In the genomic region with DNA sequence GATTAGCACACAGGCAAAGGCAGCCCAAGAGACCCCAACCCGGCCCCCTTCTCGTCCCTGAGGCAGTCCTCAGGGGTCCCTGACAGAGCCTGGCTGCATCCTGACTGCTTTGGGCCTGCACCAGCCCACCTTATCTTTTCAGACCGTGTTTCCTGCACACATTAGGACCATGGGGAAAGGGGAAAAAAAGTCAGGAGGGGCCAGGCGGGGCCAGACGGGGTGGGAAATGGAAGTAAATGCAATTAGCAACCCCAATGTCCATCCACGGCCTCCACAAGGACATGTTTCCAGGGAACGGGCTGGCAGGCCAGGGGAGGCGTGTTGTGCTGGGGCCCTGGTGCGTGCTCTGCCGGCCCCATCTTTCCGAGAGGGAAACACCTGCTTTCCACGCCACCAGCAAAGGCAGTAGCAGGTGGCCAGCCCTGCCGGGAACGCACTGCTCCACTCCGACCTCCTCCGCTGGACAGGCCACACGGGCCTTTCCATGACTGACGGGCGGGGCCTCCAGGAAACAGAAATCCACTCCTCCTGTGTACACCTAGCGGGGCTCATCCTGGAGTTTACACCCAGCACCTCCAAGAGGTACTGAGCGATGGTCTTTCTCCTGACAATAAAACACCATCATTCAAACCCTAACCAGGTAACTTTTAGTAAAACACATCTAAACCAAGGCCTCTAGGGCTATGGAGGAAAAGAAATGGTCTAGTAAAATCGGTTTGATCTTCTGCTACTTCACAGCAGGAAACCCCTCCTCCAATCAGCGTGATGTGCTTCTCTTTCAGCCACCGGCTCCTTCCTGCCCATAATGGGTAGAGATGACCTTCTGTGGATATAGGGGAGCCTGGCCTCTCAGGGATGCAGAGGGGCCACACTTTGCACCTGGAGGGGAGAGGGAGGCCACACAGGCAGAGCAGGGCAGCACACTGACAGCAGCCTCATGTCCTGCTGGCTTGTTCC, we compare ENCODE assay signal across 8 cellular contexts. TPM values are rescaled to one million over a fixed set of nuclear protein-coding genes. Genes with fewer than 3 reads are reported as not detected.
DNase-seq lines count a peak whose midpoint lies in the region; ATAC-seq and TF ChIP-seq lines count a peak whose summit lies in the region.

No MANE protein-coding gene starts in this region.

- no peak overlapping the region for H2AK5ac ChIP-seq in H9 (ENCODE audit: insufficient read length, low read length)

- no peak overlapping the region for H2BK120ac ChIP-seq in H9 (ENCODE audit: low read depth, low read length, poor library complexity, severe bottlenecking)

- H2BK20ac ChIP-seq in H9 (ENCODE audit: low read depth, low read length, poor library complexity, severe bottlenecking), result no peak overlapping the region

- H3K27me3 ChIP-seq in mucosa of stomach (ENCODE audit: control insufficient read depth, insufficient read depth, low read length), result no peaks in the 10 kb centered on the region
- no peaks in the 10 kb centered on the region for H3K27me3 ChIP-seq in H9 (ENCODE audit: insufficient read depth, low read length)

- H4K91ac ChIP-seq in H9 (ENCODE audit: insufficient read length, low read depth, low read length), result no peak overlapping the region

- WGBS in urinary bladder, result 61% methylated on average over 24 of the region's 24 CpGs
- no CpG with 5 or more reads among the region's 24 CpGs for WGBS in H9 (ENCODE audit: extremely low coverage, insufficient read length, low lambda C conversion rate)

- no peak overlapping the region for H3K23ac ChIP-seq in H9 (ENCODE audit: insufficient read length, low read depth, low read length)

- H3K9ac ChIP-seq in mucosa of stomach (ENCODE audit: low read length), result peak overlapping the region; percentile 50
- no peak overlapping the region for H3K9ac ChIP-seq in H9 (ENCODE audit: extremely low read depth, insufficient read length, low read length)

- peak; percentile 29 for DNase-seq in activated naive CD4-positive, alpha-beta T cell treated with anti-CD3 and anti-CD28 coated beads for 36 hours
- DNase-seq in activated naive CD4-positive, alpha-beta T cell treated with Interleukin-2 at 50 U/mL for 16 hours, result no peak
- no peak for DNase-seq in central memory CD8-positive, alpha-beta T cell (ENCODE audit: low spot score in 2 of 2)
- DNase-seq in DMS114 treated with DMSO at 0.1 percent for 48 hours (lab: John Stamatoyannopoulos, UW; ENCODE audit: unreplicated experiment) (no peak), NCI-H1417 (lab: John Stamatoyannopoulos, UW) (no peak), H9 (no peak)

- CTCF ChIA-PET in activated naive CD4-positive, alpha-beta T cell treated with anti-CD3 and anti-CD28 coated beads for 36 hours (lab: Charles Lee), result interaction anchor here (2.1 to 32.9 kb wide), 5 partner anchors 12 to 21 kb away, joined by 11 to 992 read pairs (median 288); a partner anchor contains a TSS

- H3K9me3 ChIP-seq in mucosa of stomach (ENCODE audit: control insufficient read depth, low read length) (no peaks in the 10 kb centered on the region), H9 (ENCODE audit: control insufficient read depth, low read depth, low read length) (no peaks in the 10 kb centered on the region)

- H3K23me2 ChIP-seq in H9 (ENCODE audit: insufficient read length, low read depth, low read length, poor library complexity, severe bottlenecking), result no peaks in the 10 kb centered on the region

- H2AFZ ChIP-seq in H9 (ENCODE audit: low read length), result no peak overlapping the region

- no peak overlapping the region for H2BK15ac ChIP-seq in H9 (ENCODE audit: low read depth, low read length)

- TF ChIP-seq CTCF in H9 (conservative IDR thresholded peaks at IDR 0.05), result no peak

- no peak overlapping the region for H3K4me2 ChIP-seq in H9 (ENCODE audit: insufficient read depth, insufficient read length, low read length)

- H3K27ac ChIP-seq in urinary bladder (ENCODE audit: low read depth), result peak overlapping the region; percentile 46
- no peak overlapping the region for H3K27ac ChIP-seq in H9 (ENCODE audit: insufficient read length, low read depth, low read length)

- no peak overlapping the region for H3K18ac ChIP-seq in H9 (ENCODE audit: insufficient read length, low read depth, low read length)

- no peak overlapping the region for H2BK12ac ChIP-seq in H9 (ENCODE audit: insufficient read length, low read depth, low read length)

- H4K20me1 ChIP-seq in H9 (ENCODE audit: control insufficient read depth, insufficient read depth, insufficient read length), result no peaks in the 10 kb centered on the region

- H3K9me3 Mint-ChIP-seq in activated naive CD4-positive, alpha-beta T cell treated with anti-CD3 and anti-CD28 coated beads for 36 hours, result peaks cover 1% of the 10 kb centered on the region
- H3K9me3 Mint-ChIP-seq in central memory CD8-positive, alpha-beta T cell, result no peaks in the 10 kb centered on the region
- H3K9me3 Mint-ChIP-seq in H9, result no peaks in the 10 kb centered on the region

- no peak overlapping the region for H4K8ac ChIP-seq in H9 (replicated peaks; ENCODE audit: insufficient read length, low read depth, low read length)

- H3K36me3 Mint-ChIP-seq in activated naive CD4-positive, alpha-beta T cell treated with anti-CD3 and anti-CD28 coated beads for 36 hours (ENCODE audit: low read depth), result peaks cover 63% of the 10 kb centered on the region
- H3K36me3 Mint-ChIP-seq in central memory CD8-positive, alpha-beta T cell (ENCODE audit: insufficient read depth), result peaks cover 67% of the 10 kb centered on the region
- H3K36me3 Mint-ChIP-seq in H9 (ENCODE audit: insufficient read depth in 1 of 3, low read depth in 3 of 3), result peaks cover 4 to 14% (median 8%) of the 10 kb centered on the region in 3 experiments; a peak in 6 of 7 replicates

- H3K14ac ChIP-seq in H9 (ENCODE audit: insufficient read depth, low read length), result no peak overlapping the region

- H2BK5ac ChIP-seq in H9 (ENCODE audit: insufficient read length, low read length), result no peak overlapping the region

- no peak overlapping the region for H3K4ac ChIP-seq in H9 (ENCODE audit: low read depth, low read length)

- no peak overlapping the region for H3K4me3 ChIP-seq in mucosa of stomach (ENCODE audit: low read length)
- H3K4me3 ChIP-seq in urinary bladder (ENCODE audit: low read depth, low read length), result no peak overlapping the region

- peaks cover 7% of the 10 kb centered on the region for H3K36me3 ChIP-seq in mucosa of stomach (ENCODE audit: control insufficient read depth, insufficient read depth, low read length)
- no peaks in the 10 kb centered on the region for H3K36me3 ChIP-seq in urinary bladder (ENCODE audit: insufficient read depth)

- H3K27ac Mint-ChIP-seq in activated naive CD4-positive, alpha-beta T cell treated with anti-CD3 and anti-CD28 coated beads for 36 hours, result peak overlapping the region; percentile 89
- H3K27ac Mint-ChIP-seq in central memory CD8-positive, alpha-beta T cell (ENCODE audit: low read depth), result peak overlapping the region; percentile 93
- H3K27ac Mint-ChIP-seq in H9, result 0 out of 7 replicates have a peak overlapping the region, but pooled peaks of 1 of the 3 experiments have one; percentile 58

- peak overlapping the region; percentile 59 for H3K4me3 Mint-ChIP-seq in activated naive CD4-positive, alpha-beta T cell treated with anti-CD3 and anti-CD28 coated beads for 36 hours
- H3K4me3 Mint-ChIP-seq in central memory CD8-positive, alpha-beta T cell, result peak overlapping the region; percentile 80
- H3K4me3 Mint-ChIP-seq in H9, result no peak overlapping the region

- ATAC-seq in central memory CD8-positive, alpha-beta T cell (replicated peaks; ENCODE audit: extremely low read depth, poor library complexity, severe bottlenecking), result no peak

- peaks cover 93% of the 10 kb centered on the region for H3K4me1 Mint-ChIP-seq in activated naive CD4-positive, alpha-beta T cell treated with anti-CD3 and anti-CD28 coated beads for 36 hours (ENCODE audit: low read depth)
- H3K4me1 Mint-ChIP-seq in central memory CD8-positive, alpha-beta T cell, result peaks cover 76% of the 10 kb centered on the region
- peaks cover 0 to 4% of the 10 kb centered on the region in 2 experiments; a peak in 2 of 4 replicates for H3K4me1 Mint-ChIP-seq in H9

- no peak overlapping the region for H4K5ac ChIP-seq in H9 (ENCODE audit: insufficient read length, low read depth, low read length)

- H3T11ph ChIP-seq in H9 (ENCODE audit: low read length), result no peak overlapping the region

- intact Hi-C loops in activated naive CD4-positive, alpha-beta T cell treated with anti-CD3 and anti-CD28 coated beads for 36 hours (cut with micrococcal nuclease), result no loop called here

- H3K56ac ChIP-seq in H9 (ENCODE audit: insufficient read length, low read depth, low read length), result no peak overlapping the region

- no peaks in the 10 kb centered on the region for H3K27me3 Mint-ChIP-seq in activated naive CD4-positive, alpha-beta T cell treated with anti-CD3 and anti-CD28 coated beads for 36 hours (ENCODE audit: low read depth)
- no peaks in the 10 kb centered on the region for H3K27me3 Mint-ChIP-seq in central memory CD8-positive, alpha-beta T cell
- H3K27me3 Mint-ChIP-seq in H9 (ENCODE audit: low read depth), result no peaks in the 10 kb centered on the region

- H3K4me1 ChIP-seq in mucosa of stomach (ENCODE audit: control insufficient read depth, insufficient read depth, low read length), result peaks cover 57% of the 10 kb centered on the region
- peaks cover 1% of the 10 kb centered on the region for H3K4me1 ChIP-seq in urinary bladder (ENCODE audit: insufficient read depth)
- no peaks in the 10 kb centered on the region for H3K4me1 ChIP-seq in H9 (ENCODE audit: insufficient read depth, low read length)

- no peaks in the 10 kb centered on the region for H3K79me1 ChIP-seq in H9 (ENCODE audit: insufficient read depth, low read depth, low read length, poor library complexity, severe bottlenecking)

- H3K79me2 ChIP-seq in H9 (ENCODE audit: insufficient read depth, low read length), result no peaks in the 10 kb centered on the region

RNA-seq across cellular contexts. Expression of a gene that starts 7.2 kb away (rescaled TPM):
- total RNA-seq in activated naive CD4-positive, alpha-beta T cell treated with anti-CD3 and anti-CD28 coated beads for 36 hours, result 100 to 1,000 TPM; 124 to 132 TPM
- 31.3 TPM for total RNA-seq in urinary bladder
- 50.5 TPM for polyA plus RNA-seq in urinary bladder
- 29.1 and 31.0 TPM in 2 replicates for total RNA-seq in H9 (2021)

RNA-seq across cellular contexts. Expression of a gene that starts 26.7 kb away (rescaled TPM):
- total RNA-seq in activated naive CD4-positive, alpha-beta T cell treated with anti-CD3 and anti-CD28 coated beads for 36 hours, result under 1 TPM; 0.32 to 0.41 TPM
- total RNA-seq in urinary bladder (4.3 TPM), H9 (2021) (24.2 and 24.9 TPM in 2 replicates)
- polyA plus RNA-seq in urinary bladder, result 3.2 TPM

RNA-seq across cellular contexts. Expression of a gene that starts 45.8 kb away (rescaled TPM):
- total RNA-seq in activated naive CD4-positive, alpha-beta T cell treated with anti-CD3 and anti-CD28 coated beads for 36 hours, result 10 to 100 TPM; 15.1 to 16.3 TPM
- total RNA-seq in urinary bladder (7.6 TPM), H9 (2021) (21.3 and 22.1 TPM in 2 replicates)
- 21.4 TPM for polyA plus RNA-seq in urinary bladder

RNA-seq across cellular contexts. Expression of a gene that starts 53.3 kb away (rescaled TPM):
- 1 to 10 TPM; 3.3 to 4.6 TPM for total RNA-seq in activated naive CD4-positive, alpha-beta T cell treated with anti-CD3 and anti-CD28 coated beads for 36 hours
- total RNA-seq in urinary bladder (7.3 TPM), H9 (2021) (5.0 and 6.3 TPM in 2 replicates)
- polyA plus RNA-seq in urinary bladder, result 22.1 TPM

Comparison
In these comparisons a context has a peak if more than half of its experiments do, and no peak if none do; other contexts are left out.
1. H3K4me3 Mint-ChIP-seq: peak in activated naive CD4-positive, alpha-beta T cell treated with anti-CD3 and anti-CD28 coated beads for 36 hours (single experiment) and central memory CD8-positive, alpha-beta T cell (single experiment); none in H9 (0 of 2).